ENCODE assay signal across 8 cellular contexts in the genomic region with DNA sequence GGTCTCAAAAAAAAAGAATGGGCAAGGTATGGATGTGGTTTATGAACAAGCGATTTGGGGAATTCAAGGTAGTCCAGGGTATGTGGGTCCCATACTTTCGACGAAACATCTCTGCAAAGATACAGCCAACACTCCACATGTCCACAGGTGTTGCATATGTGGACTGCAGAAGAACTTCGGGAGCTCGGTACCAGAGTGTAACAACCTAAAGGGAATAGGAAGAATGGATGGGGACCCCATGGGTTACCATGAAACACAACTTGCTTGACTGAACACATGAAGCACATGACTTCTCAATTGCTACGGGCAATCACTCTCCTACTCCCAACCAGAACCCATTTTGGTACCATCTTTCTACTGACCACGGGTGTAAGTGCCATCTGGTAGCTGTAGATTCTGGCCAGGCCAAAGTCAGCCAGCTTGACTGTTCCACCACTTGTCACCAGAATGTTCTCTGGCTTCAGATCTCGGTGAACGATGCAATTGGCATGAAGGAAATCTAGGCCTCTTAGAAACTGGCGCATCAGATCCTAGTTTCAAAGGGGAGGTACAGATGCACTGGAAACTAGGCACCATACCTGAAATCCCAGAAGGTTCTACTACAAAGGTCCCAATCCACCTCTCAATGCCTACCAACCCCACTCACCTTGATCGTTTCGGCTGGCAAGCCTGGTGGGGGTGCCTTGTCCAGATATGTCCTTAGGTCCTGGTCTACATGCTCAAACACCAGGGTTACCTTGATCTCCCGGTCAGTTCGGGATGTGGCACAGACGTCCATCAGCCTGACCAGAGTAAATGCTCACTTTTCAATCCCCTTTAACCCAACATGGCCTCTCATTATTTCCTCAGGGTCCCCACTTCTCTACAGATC. TPM values are rescaled to one million over a fixed set of nuclear protein-coding genes. Genes with fewer than 3 reads are reported as not detected.
A peak's percentile ranks its signal among the peaks of the same experiment; 100 is the strongest.
DNase-seq lines count a peak whose midpoint lies in the region; ATAC-seq and TF ChIP-seq lines count a peak whose summit lies in the region.

No MANE protein-coding gene starts in this region.

- peak overlapping the region; percentile 85 to 98 for H3K4me3 ChIP-seq in Panc1 (ENCODE audit: low read depth in 2 of 2, low read length in 2 of 2)
- peak overlapping the region; percentile 90 to 93 for H3K4me3 ChIP-seq in neuronal stem cell (ENCODE audit: low read length in 2 of 2)

- H3K23ac ChIP-seq in neuronal stem cell (ENCODE audit: low read depth, low read length, poor library complexity), result no peak overlapping the region

- H3K4me3 Mint-ChIP-seq in Calu3 (ENCODE audit: low read depth, unreplicated experiment) (peak overlapping the region; percentile 99), endothelial cell (ENCODE audit: unreplicated experiment) (peak overlapping the region; percentile 100)

- peak overlapping the region; percentile 90 for H3K27ac Mint-ChIP-seq in Calu3 (ENCODE audit: unreplicated experiment)
- H3K27ac Mint-ChIP-seq in endothelial cell (ENCODE audit: unreplicated experiment), result peak overlapping the region; percentile 99

- in situ Hi-C loops in Panc1 (cut with HindIII; ENCODE audit: low pct_unique_long_range_greater_than_20kb, low sequenced_read_pairs) (no loop called here), KBM-7 (cut with MboI; ENCODE audit: low pct_unique_long_range_greater_than_20kb, low sequenced_read_pairs) (no loop called here)

- H3K9me3 ChIP-seq in Panc1 (ENCODE audit: control insufficient read depth, insufficient read depth, low read depth, low read length) (no peaks in the 10 kb centered on the region), neuronal stem cell (replicated peaks in 1 of 2; ENCODE audit: control insufficient read depth in 2 of 2, insufficient read depth in 1 of 2, low read depth in 1 of 2, low read length in 2 of 2) (no peaks in the 10 kb centered on the region)

- H3K4me1 ChIP-seq in Panc1 (ENCODE audit: control insufficient read depth, insufficient read depth, low read length), result peaks cover 14% of the 10 kb centered on the region
- peaks cover 23 to 39% of the 10 kb centered on the region in 2 donors for H3K4me1 ChIP-seq in neuronal stem cell (ENCODE audit: control insufficient read depth in 2 of 2, insufficient read depth in 1 of 2, low read depth in 1 of 2, low read length in 2 of 2)

- intact Hi-C loops in Calu3 (cut with micrococcal nuclease; ENCODE audit: unreplicated experiment) (no loop called here), Panc1 (cut with micrococcal nuclease; ENCODE audit: unreplicated experiment) (no loop called here)

- no peak overlapping the region for H2BK12ac ChIP-seq in neuronal stem cell (ENCODE audit: low read length)

- peak overlapping the region; percentile 91 for H2AK5ac ChIP-seq in neuronal stem cell (ENCODE audit: low read depth, low read length)

- H2BK5ac ChIP-seq in neuronal stem cell (ENCODE audit: low read length), result no peak overlapping the region

- no peak overlapping the region for H2AFZ ChIP-seq in neuronal stem cell (ENCODE audit: low read length)

- no peak overlapping the region for H4K91ac ChIP-seq in neuronal stem cell (ENCODE audit: low read depth, low read length, poor library complexity)

- H3K9me3 Mint-ChIP-seq in Calu3 (ENCODE audit: low read depth, unreplicated experiment) (no peaks in the 10 kb centered on the region), endothelial cell (ENCODE audit: unreplicated experiment) (no peaks in the 10 kb centered on the region)

- CTCF ChIA-PET in Calu3 (lab: Charles Lee), result no interaction called here
- CTCF ChIA-PET in Panc1 (lab: Charles Lee), result no interaction called here

- peaks cover 75% of the 10 kb centered on the region for H3K36me3 Mint-ChIP-seq in Calu3 (ENCODE audit: insufficient read depth, unreplicated experiment)
- peaks cover 53% of the 10 kb centered on the region for H3K36me3 Mint-ChIP-seq in endothelial cell (ENCODE audit: low read depth, unreplicated experiment)

- ATAC-seq in Panc1 (no peak), HG02763 (IDR thresholded peaks at IDR 0.05; ENCODE audit: unreplicated experiment) (no peak), GM21515 (IDR thresholded peaks at IDR 0.05; ENCODE audit: unreplicated experiment) (no peak)

- H3K27me3 Mint-ChIP-seq in Calu3 (ENCODE audit: unreplicated experiment) (no peaks in the 10 kb centered on the region), endothelial cell (ENCODE audit: unreplicated experiment) (peaks cover 24% of the 10 kb centered on the region)

- H2BK120ac ChIP-seq in neuronal stem cell (ENCODE audit: low read depth, low read length), result no peak overlapping the region

- BruUV-seq in Calu3 (replicated peaks; lab: Mats Ljungman, UMichigan) (no TSS peak), Panc1 (replicated peaks; lab: Mats Ljungman, UMichigan) (no TSS peak)

- 0 out of 2 replicates have a peak, but pooled peaks cover 2% of the 10 kb centered on the region for H3K27me3 ChIP-seq in Panc1 (ENCODE audit: control insufficient read depth, insufficient read depth, low read length)
- H3K27me3 ChIP-seq in neuronal stem cell (ENCODE audit: control insufficient read depth in 3 of 3, insufficient read depth in 3 of 3, low read depth in 1 of 3, low read length in 3 of 3), result peaks cover 0 to 2% (median 0%) of the 10 kb centered on the region in 3 experiments

- no peak overlapping the region for H4K8ac ChIP-seq in neuronal stem cell (ENCODE audit: low read depth, low read length)

- H3K27ac ChIP-seq in Panc1 (ENCODE audit: low read length) (peak overlapping the region; percentile 98), neuronal stem cell (replicated peaks; ENCODE audit: low read length) (no peak overlapping the region)

- H2BK15ac ChIP-seq in neuronal stem cell (ENCODE audit: low read length), result no peak overlapping the region

- H3K9ac ChIP-seq in neuronal stem cell (ENCODE audit: low read depth, low read length, poor library complexity), result peak overlapping the region; percentile 87

- H3K4me1 Mint-ChIP-seq in Calu3 (ENCODE audit: low read depth, unreplicated experiment), result peaks cover 48% of the 10 kb centered on the region
- H3K4me1 Mint-ChIP-seq in endothelial cell (ENCODE audit: unreplicated experiment), result peaks cover 50% of the 10 kb centered on the region

- H3K79me1 ChIP-seq in neuronal stem cell (ENCODE audit: low read depth, low read length), result peaks cover 12% of the 10 kb centered on the region

- no peak overlapping the region for H3K4ac ChIP-seq in neuronal stem cell (ENCODE audit: low read length)

- POLR2A ChIA-PET in Panc1 (lab: Charles Lee), result interaction anchor here (0.7 kb wide), 1 partner anchor 41 kb away, joined by 3 read pairs; no protein-coding TSS in a partner anchor

- no peak overlapping the region for H3K18ac ChIP-seq in neuronal stem cell (ENCODE audit: low read length)

- H3K14ac ChIP-seq in neuronal stem cell (ENCODE audit: low read length), result no peak overlapping the region

- TF ChIP-seq CTCF in Calu3 (IDR thresholded peaks at IDR 0.05; ENCODE audit: unreplicated experiment) (no peak), Panc1 (IDR thresholded peaks at IDR 0.05) (no peak), endothelial cell (IDR thresholded peaks at IDR 0.05; ENCODE audit: unreplicated experiment) (no peak)

- no CpG with 5 or more reads among the region's 15 CpGs for WGBS in neuronal stem cell (ENCODE audit: extremely low coverage in 2 of 2, insufficient read length in 2 of 2, insufficient replicate concordance in 1 of 2), 2 donors

- no peak for DNase-seq in Calu3
- no peak for DNase-seq in Panc1 (ENCODE audit: low read depth, low spot score)
- DNase-seq in endothelial cell (ENCODE audit: low spot score), result no peak
- no peak for DNase-seq in neuronal stem cell (ENCODE audit: low spot score)
- no peak for DNase-seq in stimulated activated CD4-positive, alpha-beta T cell treated with anti-CD3 and anti-CD28 coated beads, Interleukin-4, amount 100 ng/mL, for 4 hours
- DNase-seq in KBM-7, result no peak

- peaks cover 18% of the 10 kb centered on the region for H3K36me3 ChIP-seq in Panc1 (ENCODE audit: control insufficient read depth, insufficient read depth, low read length)
- peaks cover 26 to 56% of the 10 kb centered on the region in 2 donors for H3K36me3 ChIP-seq in neuronal stem cell (replicated peaks in 1 of 2; ENCODE audit: control insufficient read depth in 2 of 2, insufficient read depth in 2 of 2, low read length in 2 of 2)

- peak overlapping the region; percentile 96 for H3K4me2 ChIP-seq in neuronal stem cell (ENCODE audit: insufficient read depth, low read length, poor library complexity, severe bottlenecking)

RNA-seq across cellular contexts. Expression of gene CDK4, which starts 1.3 kb away (rescaled TPM):
- total RNA-seq in Calu3 (2022) (188 and 199 TPM in 2 replicates), Panc1 (2021; ENCODE audit: unreplicated experiment) (201 TPM), endothelial cell (ENCODE audit: unreplicated experiment) (120 TPM)
- polyA plus RNA-seq in Panc1 (2012; ENCODE audit: insufficient read length), result 205 TPM
- 157 TPM for polyA plus RNA-seq in neuronal stem cell (2013, experiment 1 of 2)
- 144 TPM for polyA plus RNA-seq in neuronal stem cell (2013, experiment 2 of 2)

RNA-seq across cellular contexts. Expression of gene MARCHF9, which starts 4.1 kb away (rescaled TPM):
- total RNA-seq in Calu3 (2022) (39.0 and 42.4 TPM in 2 replicates), Panc1 (2021; ENCODE audit: unreplicated experiment) (2.3 TPM), endothelial cell (ENCODE audit: unreplicated experiment) (2.3 TPM)
- 1.7 TPM for polyA plus RNA-seq in Panc1 (2012; ENCODE audit: insufficient read length)
- 14.0 TPM for polyA plus RNA-seq in neuronal stem cell (2013, experiment 1 of 2)
- 14.6 TPM for polyA plus RNA-seq in neuronal stem cell (2013, experiment 2 of 2)

RNA-seq across cellular contexts. Expression of gene TSPAN31, which starts 6.0 kb away (rescaled TPM):
- total RNA-seq in Calu3 (2022) (40.2 and 46.7 TPM in 2 replicates), Panc1 (2021; ENCODE audit: unreplicated experiment) (17.5 TPM), endothelial cell (ENCODE audit: unreplicated experiment) (21.8 TPM)
- polyA plus RNA-seq in Panc1 (2012; ENCODE audit: insufficient read length), result 16.4 TPM
- 24.9 TPM for polyA plus RNA-seq in neuronal stem cell (2013, experiment 1 of 2)
- polyA plus RNA-seq in neuronal stem cell (2013, experiment 2 of 2), result 25.4 TPM

RNA-seq across cellular contexts. Expression of gene AGAP2, which starts 12.3 kb away (rescaled TPM):
- total RNA-seq in Calu3 (2022) (0.57 and 0.59 TPM in 2 replicates), Panc1 (2021; ENCODE audit: unreplicated experiment) (0.49 TPM), endothelial cell (ENCODE audit: unreplicated experiment) (27.0 TPM)
- polyA plus RNA-seq in Panc1 (2012; ENCODE audit: insufficient read length), result 1.2 TPM
- polyA plus RNA-seq in neuronal stem cell (2013, experiment 1 of 2), result 4.2 TPM
- polyA plus RNA-seq in neuronal stem cell (2013, experiment 2 of 2), result 4.0 TPM

RNA-seq across cellular contexts. Expression of gene CYP27B1, which starts 16.1 kb away (rescaled TPM):
- total RNA-seq in Calu3 (2022) (1.8 TPM in 2 replicates), Panc1 (2021; ENCODE audit: unreplicated experiment) (4.0 TPM), endothelial cell (ENCODE audit: unreplicated experiment) (1.4 TPM)
- polyA plus RNA-seq in Panc1 (2012; ENCODE audit: insufficient read length), result 4.3 TPM
- polyA plus RNA-seq in neuronal stem cell (2013, experiment 1 of 2), result 0.35 TPM
- polyA plus RNA-seq in neuronal stem cell (2013, experiment 2 of 2), result 0.40 TPM

Comparison
In these comparisons a context has a peak if more than half of its experiments do, and no peak if none do; other contexts are left out.
1. RNA of gene MARCHF9, which starts 4.1 kb away (total RNA-seq): 39.0 to 42.4 TPM in Calu3; 2.3 TPM in Panc1 (single experiment) and 2.3 TPM in endothelial cell (single experiment); every median in the first group is over 10 times any median in the second.